12 cellular contexts compared by ENCODE assay signal in genomic region chrX:17744896-17745523, GRCh38. TPM values are rescaled to one million over a fixed set of nuclear protein-coding genes. Genes with fewer than 3 reads are reported as not detected.
DNase-seq lines count a peak whose midpoint lies in the region; ATAC-seq and TF ChIP-seq lines count a peak whose summit lies in the region.
"Had no signal": no experiment of that assay in that cellular context is flagged by ENCODE, and none has a peak within 500 bp of the region (broad histone marks: within the 10 kb centered on the region; RNA-seq: fewer than 3 reads in every experiment).

No MANE protein-coding gene starts in this region.

- H3K4me1 Mint-ChIP-seq in progenitor cell of endocrine pancreas (ENCODE audit: low read depth), result peaks cover 6% of the 10 kb centered on the region

- 88% methylated on average over 2 of the region's 2 CpGs for WGBS in esophagus muscularis mucosa

- no peaks in the 10 kb centered on the region for H3K9me3 ChIP-seq in esophagus muscularis mucosa

- H3K4me3 Mint-ChIP-seq in progenitor cell of endocrine pancreas (ENCODE audit: low read depth), result no peak overlapping the region
- H3K4me3 Mint-ChIP-seq: dendritic cell treated with granulocyte-macrophage colony-stimulating factor and Interleukin-4, amounts not matched to agents 40 ng/mL and 50 ng/mL, for 4 days had no signal

- H3K27me3 ChIP-seq in esophagus muscularis mucosa, result no peaks in the 10 kb centered on the region

- DNase-seq in NCI-H1105 treated with DMSO at 0.1 percent for 48 hours (lab: John Stamatoyannopoulos, UW) (peak; percentile 4), NCI-H1105 (lab: John Stamatoyannopoulos, UW) (no peak), OCI-M1 (lab: John Stamatoyannopoulos, UW) (peak; percentile 26), esophagus muscularis mucosa (ENCODE audit: extremely low spot score) (no peak), progenitor cell of endocrine pancreas (ENCODE audit: low spot score, unreplicated experiment) (no peak), HEK293T (ENCODE audit: extremely low spot score) (no peak)
- no peak for DNase-seq in activated naive CD4-positive, alpha-beta T cell treated with anti-CD3 and anti-CD28 coated beads, Interleukin-2, amount 50 U/mL, for 72 hours (ENCODE audit: low spot score in 2 of 2)
- DNase-seq: left ventricle myocardium superior, SHP77 treated with DMSO at 0.1 percent for 48 hours had no signal

- H3K36me3 Mint-ChIP-seq in progenitor cell of endocrine pancreas (ENCODE audit: insufficient read depth), result no peaks in the 10 kb centered on the region
- H3K36me3 Mint-ChIP-seq in activated naive CD4-positive, alpha-beta T cell treated with anti-CD3 and anti-CD28 coated beads, Interleukin-2, amount 50 U/mL, for 72 hours, result no peaks in the 10 kb centered on the region

- POLR2A ChIA-PET in HEK293T (lab: Yijun Ruan, JAX), result no interaction called here

- intact Hi-C loops in esophagus muscularis mucosa (cut with DNase I), result no loop called here

- TF ChIP-seq CTCF in esophagus muscularis mucosa (IDR thresholded peaks at IDR 0.05) (peak in 2 of 3 experiments; percentile 19 to 25), progenitor cell of endocrine pancreas (IDR thresholded peaks at IDR 0.05; ENCODE audit: unreplicated experiment) (peak; percentile 56)

- H3K4me1 ChIP-seq in esophagus muscularis mucosa, result no peaks in the 10 kb centered on the region

- no peak for ATAC-seq in activated naive CD4-positive, alpha-beta T cell treated with anti-CD3 and anti-CD28 coated beads, Interleukin-2, amount 50 U/mL, for 72 hours
- ATAC-seq in HG02852 (IDR thresholded peaks at IDR 0.05; ENCODE audit: unreplicated experiment), result no peak
- ATAC-seq: K562, left ventricle myocardium superior had no signal

- no peaks in the 10 kb centered on the region for H3K9me3 Mint-ChIP-seq in progenitor cell of endocrine pancreas (ENCODE audit: low read depth)
- H3K9me3 Mint-ChIP-seq in activated naive CD4-positive, alpha-beta T cell treated with anti-CD3 and anti-CD28 coated beads, Interleukin-2, amount 50 U/mL, for 72 hours, result no peaks in the 10 kb centered on the region
- H3K9me3 Mint-ChIP-seq: dendritic cell treated with granulocyte-macrophage colony-stimulating factor and Interleukin-4, amounts not matched to agents 40 ng/mL and 50 ng/mL, for 4 days had no signal

- TF ChIP-seq POLR2A in esophagus muscularis mucosa (IDR thresholded peaks at IDR 0.05; ENCODE audit: low read depth), result no peak

- no peak overlapping the region for H3K27ac ChIP-seq in esophagus muscularis mucosa (replicated peaks in 1 of 4)

- H3K27ac Mint-ChIP-seq in progenitor cell of endocrine pancreas, result no peak overlapping the region
- H3K27ac Mint-ChIP-seq in activated naive CD4-positive, alpha-beta T cell treated with anti-CD3 and anti-CD28 coated beads, Interleukin-2, amount 50 U/mL, for 72 hours, result no peak overlapping the region
- H3K27ac Mint-ChIP-seq: dendritic cell treated with granulocyte-macrophage colony-stimulating factor and Interleukin-4, amounts not matched to agents 40 ng/mL and 50 ng/mL, for 4 days had no signal

- H3K27me3 Mint-ChIP-seq in progenitor cell of endocrine pancreas, result peaks cover 13% of the 10 kb centered on the region

- H3K36me3 ChIP-seq in esophagus muscularis mucosa, result peaks cover under 1 to 4% (median 3%) of the 10 kb centered on the region in 4 donors

- H3K4me3 ChIP-seq in esophagus muscularis mucosa, result no peak overlapping the region
- H3K4me3 ChIP-seq: K562 had no signal

- no peak for TF ChIP-seq EP300 in esophagus muscularis mucosa (IDR thresholded peaks at IDR 0.05)

- CTCF ChIA-PET in HEK293T (lab: Yijun Ruan, JAX), result no interaction called here

TF ChIP-seq in HEK293T, 16 proteins besides CTCF, POLR2A, EP300 and RAD21:
- TF ChIP-seq ELF4 (IDR thresholded peaks at IDR 0.05) (no peak), ARNT (IDR thresholded peaks at IDR 0.05) (no peak), NFRKB (IDR thresholded peaks at IDR 0.05) (no peak), ZNF384 (IDR thresholded peaks at IDR 0.05) (no peak), PKNOX1 (IDR thresholded peaks at IDR 0.05) (no peak), LEF1 (IDR thresholded peaks at IDR 0.05; ENCODE audit: borderline replicate concordance) (no peak), CTBP1 (IDR thresholded peaks at IDR 0.05; ENCODE audit: borderline replicate concordance) (no peak), FOXM1 (IDR thresholded peaks at IDR 0.05; ENCODE audit: borderline replicate concordance) (no peak), HDGF (IDR thresholded peaks at IDR 0.05; ENCODE audit: borderline replicate concordance) (no peak), SUZ12 (IDR thresholded peaks at IDR 0.05) (no peak)

RNA-seq across cellular contexts. Expression of gene SCML1, which starts 7.7 kb away (rescaled TPM):
- 1 to 10 TPM; 4.8 to 8.3 (median 6.4) TPM for total RNA-seq in esophagus muscularis mucosa
- total RNA-seq in progenitor cell of endocrine pancreas, result 3.7 and 4.6 TPM in 2 replicates
- 10 to 100 TPM in 1 of 2 donors, 1 to 10 TPM in 1; 3.6 to 28.3 TPM for total RNA-seq in activated naive CD4-positive, alpha-beta T cell treated with anti-CD3 and anti-CD28 coated beads, Interleukin-2, amount 50 U/mL, for 72 hours

Comparison
In these comparisons a context has a peak if more than half of its experiments do, and no peak if none do; other contexts are left out.
1. DNase-seq: peak in NCI-H1105 treated with DMSO at 0.1 percent for 48 hours (single experiment) and OCI-M1 (single experiment); none in NCI-H1105 (single experiment), esophagus muscularis mucosa (single experiment), progenitor cell of endocrine pancreas (single experiment), activated naive CD4-positive, alpha-beta T cell treated with anti-CD3 and anti-CD28 coated beads, Interleukin-2, amount 50 U/mL, for 72 hours (0 of 2) and HEK293T (single experiment).